ENCODE assay signal across 8 cellular contexts in genomic region chr9:19184144-19184917, GRCh38. TPM values are rescaled to one million over a fixed set of nuclear protein-coding genes. Genes with fewer than 3 reads are reported as not detected.
DNase-seq lines count a peak whose midpoint lies in the region; ATAC-seq and TF ChIP-seq lines count a peak whose summit lies in the region.

No MANE protein-coding gene starts in this region.

- H3K4me1 ChIP-seq in OCI-LY3 (ENCODE audit: low read length): peaks cover 49% of the 10 kb centered on the region
- peaks cover 35 to 38% (median 36%) of the 10 kb centered on the region in 4 donors for H3K4me1 ChIP-seq in esophagus muscularis mucosa

- TF ChIP-seq CTCF in OCI-LY3 (IDR thresholded peaks at IDR 0.05; ENCODE audit: low read depth, low read length) (no peak), esophagus muscularis mucosa (IDR thresholded peaks at IDR 0.05) (no peak), nephron progenitor cell (IDR thresholded peaks at IDR 0.05) (no peak)

- H3K4me3 ChIP-seq in OCI-LY3 (ENCODE audit: low read length) (peak overlapping the region; percentile 67), esophagus muscularis mucosa (peak overlapping the region in 1 of 4 donors; percentile 13)

- no peaks in the 10 kb centered on the region for H3K9me3 Mint-ChIP-seq in activated T-cell treated with anti-CD3 and anti-CD28 coated beads, Interleukin-2, amount 50 U/mL, for 24 hours
- no peaks in the 10 kb centered on the region for H3K9me3 Mint-ChIP-seq in nephron progenitor cell

- no peaks in the 10 kb centered on the region for H3K36me3 Mint-ChIP-seq in activated T-cell treated with anti-CD3 and anti-CD28 coated beads, Interleukin-2, amount 50 U/mL, for 24 hours (ENCODE audit: low read depth)
- no peaks in the 10 kb centered on the region for H3K36me3 Mint-ChIP-seq in nephron progenitor cell (ENCODE audit: low read depth)

- peak overlapping the region; percentile 94 for H3K27ac Mint-ChIP-seq in activated T-cell treated with anti-CD3 and anti-CD28 coated beads, Interleukin-2, amount 50 U/mL, for 24 hours
- peak overlapping the region; percentile 99 for H3K27ac Mint-ChIP-seq in nephron progenitor cell

- no peak overlapping the region for H2AFZ ChIP-seq in OCI-LY3 (ENCODE audit: low read depth, low read length)

- H3K36me3 ChIP-seq in OCI-LY3 (replicated peaks; ENCODE audit: low read depth, low read length) (no peaks in the 10 kb centered on the region), esophagus muscularis mucosa (no peaks in the 10 kb centered on the region)

- H3K27me3 ChIP-seq in OCI-LY3 (ENCODE audit: low read depth, low read length) (no peaks in the 10 kb centered on the region), esophagus muscularis mucosa (no peaks in the 10 kb centered on the region)

- H3K27me3 Mint-ChIP-seq in activated T-cell treated with anti-CD3 and anti-CD28 coated beads, Interleukin-2, amount 50 U/mL, for 24 hours: no peaks in the 10 kb centered on the region
- H3K27me3 Mint-ChIP-seq in nephron progenitor cell (ENCODE audit: low read depth, poor library complexity): no peaks in the 10 kb centered on the region

- DNase-seq in activated T-cell treated with anti-CD3 and anti-CD28 coated beads, Interleukin-2, amount 50 U/mL, for 24 hours: peak; percentile 79
- DNase-seq in esophagus muscularis mucosa (ENCODE audit: extremely low spot score) (peak; percentile 96), nephron progenitor cell (peak; percentile 13), NCI-H2029 treated with DMSO at 0.1 percent for 48 hours (lab: John Stamatoyannopoulos, UW) (no peak)
- peak; percentile 79 for DNase-seq in stimulated activated naive CD8-positive, alpha-beta T cell treated with anti-CD3 and anti-CD28 coated beads, Interleukin-15, Interleukin-2, amounts not matched to agents 100 U/mL and 50 U/mL, for 24 hours

- H3K27ac ChIP-seq in OCI-LY3 (ENCODE audit: low read length) (peak overlapping the region; percentile 94), esophagus muscularis mucosa (replicated peaks in 1 of 4) (peak overlapping the region; percentile 76 to 86 (median 85))

- H3K4me3 Mint-ChIP-seq in activated T-cell treated with anti-CD3 and anti-CD28 coated beads, Interleukin-2, amount 50 U/mL, for 24 hours: peak overlapping the region; percentile 69
- H3K4me3 Mint-ChIP-seq in nephron progenitor cell: no peak overlapping the region

- H3K4me1 Mint-ChIP-seq in activated T-cell treated with anti-CD3 and anti-CD28 coated beads, Interleukin-2, amount 50 U/mL, for 24 hours (ENCODE audit: low read depth): peaks cover 42% of the 10 kb centered on the region
- H3K4me1 Mint-ChIP-seq in nephron progenitor cell: peaks cover 11% of the 10 kb centered on the region

- TF ChIP-seq EP300 in esophagus muscularis mucosa (IDR thresholded peaks at IDR 0.05): no peak

- peak overlapping the region; percentile 79 for H3K4me2 ChIP-seq in OCI-LY3 (ENCODE audit: low read length)

- H3K9me3 ChIP-seq in OCI-LY3 (ENCODE audit: insufficient read depth, low read length) (no peaks in the 10 kb centered on the region), esophagus muscularis mucosa (no peaks in the 10 kb centered on the region)

- no peaks in the 10 kb centered on the region for H3K79me2 ChIP-seq in OCI-LY3 (ENCODE audit: low read length)

- TF ChIP-seq POLR2A in esophagus muscularis mucosa (IDR thresholded peaks at IDR 0.05; ENCODE audit: low read depth): no peak

- ATAC-seq in GM18502 (IDR thresholded peaks at IDR 0.05; ENCODE audit: poor library complexity, unreplicated experiment): peak; percentile 100
- ATAC-seq in HG02840 (IDR thresholded peaks at IDR 0.05; ENCODE audit: low FRiP score, unreplicated experiment): peak; percentile 99
- ATAC-seq in stimulated activated naive CD8-positive, alpha-beta T cell treated with anti-CD3 and anti-CD28 coated beads, Interleukin-15, Interleukin-2, amounts not matched to agents 100 U/mL and 50 U/mL, for 24 hours: peak; percentile 100

- no peaks in the 10 kb centered on the region for H4K20me1 ChIP-seq in OCI-LY3 (ENCODE audit: insufficient read depth, low read length)

- intact Hi-C loops in esophagus muscularis mucosa (cut with DNase I): loop anchor here (5.0 kb wide), 1 partner anchor 48 kb away; the partner anchor contains the start of gene DENND4C

- 16% methylated on average over 7 of the region's 7 CpGs for WGBS in esophagus muscularis mucosa

- H3K9ac ChIP-seq in OCI-LY3 (ENCODE audit: low read length): peak overlapping the region; percentile 68

RNA-seq across cellular contexts. Expression of gene DENND4C, which starts 46.2 kb away (rescaled TPM):
- total RNA-seq in esophagus muscularis mucosa: 10 to 100 TPM; 59.1 to 97.3 (median 88.1) TPM

RNA-seq across cellular contexts. Expression of gene PLIN2, which starts 57.0 kb away (rescaled TPM):
- 100 to 1,000 TPM in 2 of 4 donors, 10 to 100 TPM in 2; 40.7 to 126 (median 83.6) TPM for total RNA-seq in esophagus muscularis mucosa
